In the genomic region with DNA sequence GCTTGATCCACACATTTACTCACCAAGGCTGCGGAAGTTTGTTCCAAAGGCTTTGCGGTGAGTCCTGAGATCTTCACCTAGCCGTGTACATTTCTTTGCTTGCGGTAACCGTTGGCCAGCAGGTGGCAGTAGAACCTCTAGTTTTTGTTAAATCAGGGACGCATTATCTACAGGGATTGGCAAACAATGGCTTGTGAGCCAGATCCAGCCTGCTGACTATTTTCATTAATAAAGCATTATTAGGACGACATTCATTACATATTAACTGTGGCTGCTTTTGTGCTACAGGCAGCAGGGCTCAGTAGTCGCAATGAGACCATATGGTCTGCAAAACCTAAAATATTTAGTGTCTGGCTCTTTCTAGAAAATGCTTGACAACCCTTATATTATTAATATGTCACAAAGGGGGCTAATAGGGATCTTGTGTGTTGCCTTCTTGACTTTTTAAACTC, we compare ENCODE assay signal across 7 cellular contexts.
A peak's percentile ranks its signal among the peaks of the same experiment; 100 is the strongest.
DNase-seq lines count a peak whose midpoint lies in the region; ATAC-seq, FAIRE-seq and TF ChIP-seq lines count a peak whose summit lies in the region.

No MANE protein-coding gene starts in this region.

- H3K9me3 Mint-ChIP-seq in effector memory CD8-positive, alpha-beta T cell: no peaks in the 10 kb centered on the region
- no peaks in the 10 kb centered on the region for H3K9me3 Mint-ChIP-seq in memory B cell

- ATAC-seq in HG03354 (IDR thresholded peaks at IDR 0.05; ENCODE audit: poor library complexity, severe bottlenecking, unreplicated experiment): peak; percentile 76
- no peak for ATAC-seq in effector memory CD8-positive, alpha-beta T cell (replicated peaks)
- peak; percentile 53 for ATAC-seq in memory B cell (ENCODE audit: low read depth)

- peak; percentile 84 for FAIRE-seq in GM12892 (lab: Jason Lieb, UNC)

- TF ChIP-seq POLR2A in GM12892 (IDR thresholded peaks at IDR 0.05; ENCODE audit: low read depth, low read length): no peak

- no peak overlapping the region for H3K27ac Mint-ChIP-seq in effector memory CD8-positive, alpha-beta T cell
- no peak overlapping the region for H3K27ac Mint-ChIP-seq in memory B cell

- H3K4me3 Mint-ChIP-seq in effector memory CD8-positive, alpha-beta T cell: no peak overlapping the region
- H3K4me3 Mint-ChIP-seq in memory B cell: no peak overlapping the region

- no peaks in the 10 kb centered on the region for H3K36me3 Mint-ChIP-seq in effector memory CD8-positive, alpha-beta T cell (ENCODE audit: insufficient read depth)
- H3K36me3 Mint-ChIP-seq in memory B cell: no peaks in the 10 kb centered on the region

- H3K4me1 Mint-ChIP-seq in effector memory CD8-positive, alpha-beta T cell (ENCODE audit: low read depth in 2 of 2): no peaks in the 10 kb centered on the region
- no peaks in the 10 kb centered on the region for H3K4me1 Mint-ChIP-seq in memory B cell

- peaks cover 9 to 16% of the 10 kb centered on the region in 2 donors for H3K27me3 Mint-ChIP-seq in effector memory CD8-positive, alpha-beta T cell
- H3K27me3 Mint-ChIP-seq in memory B cell: peaks cover 5% of the 10 kb centered on the region

- no peak for DNase-seq in GM12892 (ENCODE audit: insufficient read length)
- DNase-seq in NCI-H526 (lab: John Stamatoyannopoulos, UW): peak; percentile 81 to 94
- peak; percentile 36 to 70 for DNase-seq in activated CD4-positive, alpha-beta T cell treated with anti-CD3 and anti-CD28 coated beads, Interleukin-2, amount 50 U/mL, for 24 hours (ENCODE audit: low read depth in 1 of 2, low spot score in 1 of 2)
- DNase-seq in effector memory CD8-positive, alpha-beta T cell: peak; percentile 9 to 39 (median 27)
- peak; percentile 48 to 65 for DNase-seq in memory B cell (ENCODE audit: low spot score in 2 of 2)
- DNase-seq in stimulated activated CD8-positive, alpha-beta memory T cell treated with anti-CD3 and anti-CD28 coated beads, Interleukin-15, amount 100 ng/mL, for 24 hours (ENCODE audit: low read depth): peak; percentile 30
